Comparison of ENCODE assay signal across 8 cellular contexts in genomic region chr17:27381007-27381501, GRCh38.
DNase-seq lines count a peak whose midpoint lies in the region; ATAC-seq and TF ChIP-seq lines count a peak whose summit lies in the region.

No MANE protein-coding gene starts in this region.

- H3K27me3 ChIP-seq in ascending aorta = no peaks in the 10 kb centered on the region

- H3K4me1 ChIP-seq in ascending aorta = peaks cover 6 to 26% of the 10 kb centered on the region in 2 donors

- peak overlapping the region in 1 of 2 donors; percentile 59 for H3K4me3 ChIP-seq in ascending aorta

- peak; percentile 59 for DNase-seq in Ammon's horn (ENCODE audit: low spot score)
- DNase-seq in NCI-H1048 (lab: John Stamatoyannopoulos, UW) = peak; percentile 50
- peak; percentile 80 for DNase-seq in T-helper 2 cell treated with Interferon-gamma antibody and Interleukin-4, amounts not matched to agents 5 μg/mL and 100 μg/mL, for 36 hours (ENCODE audit: low spot score)
- DNase-seq in ascending aorta (ENCODE audit: low spot score in 2 of 2) = peak in 1 of 2 donors; percentile 80
- peak; percentile 94 for DNase-seq in iPS-NIHi11 (ENCODE audit: low spot score)
- peak; percentile 90 for DNase-seq in stimulated activated CD4-positive, alpha-beta T cell treated with anti-CD3 and anti-CD28 coated beads, Interleukin-15, amount 100 ng/mL, for 24 hours

- H3K27ac Mint-ChIP-seq in T-helper 2 cell treated with Interferon-gamma antibody and Interleukin-4, amounts not matched to agents 5 μg/mL and 100 μg/mL, for 36 hours = no peak overlapping the region

- no peak overlapping the region for H3K4me3 Mint-ChIP-seq in T-helper 2 cell treated with Interferon-gamma antibody and Interleukin-4, amounts not matched to agents 5 μg/mL and 100 μg/mL, for 36 hours

- H3K4me1 Mint-ChIP-seq in T-helper 2 cell treated with Interferon-gamma antibody and Interleukin-4, amounts not matched to agents 5 μg/mL and 100 μg/mL, for 36 hours (ENCODE audit: low read depth) = peaks cover 6% of the 10 kb centered on the region

- TF ChIP-seq CTCF in ascending aorta (IDR thresholded peaks at IDR 0.05) = peak; percentile 70 to 86 (median 73)

- ATAC-seq in GM19452 (IDR thresholded peaks at IDR 0.05; ENCODE audit: unreplicated experiment) (peak; percentile 78), HG03025 (IDR thresholded peaks at IDR 0.05; ENCODE audit: low FRiP score, unreplicated experiment) (no peak)

- H3K36me3 Mint-ChIP-seq in T-helper 2 cell treated with Interferon-gamma antibody and Interleukin-4, amounts not matched to agents 5 μg/mL and 100 μg/mL, for 36 hours (ENCODE audit: low read depth) = no peaks in the 10 kb centered on the region

- peaks cover 26% of the 10 kb centered on the region for H3K27me3 Mint-ChIP-seq in T-helper 2 cell treated with Interferon-gamma antibody and Interleukin-4, amounts not matched to agents 5 μg/mL and 100 μg/mL, for 36 hours (ENCODE audit: low read depth)

- intact Hi-C loops in ascending aorta (cut with DNase I) = no loop called here

- no peaks in the 10 kb centered on the region for H3K36me3 ChIP-seq in ascending aorta

- no peaks in the 10 kb centered on the region for H3K9me3 ChIP-seq in ascending aorta

- no peaks in the 10 kb centered on the region for H3K9me3 Mint-ChIP-seq in T-helper 2 cell treated with Interferon-gamma antibody and Interleukin-4, amounts not matched to agents 5 μg/mL and 100 μg/mL, for 36 hours

- H3K27ac ChIP-seq in ascending aorta = no peak overlapping the region
